In the genomic region with DNA sequence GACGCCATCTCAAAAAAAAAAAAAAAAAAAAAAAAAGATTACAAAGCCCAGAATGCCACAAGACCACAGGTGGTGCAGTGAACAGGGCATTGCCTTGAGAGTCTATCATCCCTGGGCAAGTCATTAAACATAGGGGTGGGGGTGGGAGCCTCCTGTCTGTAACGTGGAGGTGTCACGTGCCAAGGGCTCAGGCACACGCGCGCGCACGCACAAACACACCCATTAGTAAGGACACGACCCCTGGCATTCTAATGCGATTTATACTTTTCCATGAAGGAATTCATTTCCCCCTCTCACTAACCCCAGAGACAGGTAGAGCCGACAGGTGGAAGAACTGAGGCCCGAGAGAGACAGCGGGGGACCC, we compare ENCODE assay signal across 8 cellular contexts. TPM values are rescaled to one million over a fixed set of nuclear protein-coding genes. Genes with fewer than 3 reads are reported as not detected.
DNase-seq lines count a peak whose midpoint lies in the region; ATAC-seq and TF ChIP-seq lines count a peak whose summit lies in the region.

No MANE protein-coding gene starts in this region.

- DNase-seq in DMS79 (lab: John Stamatoyannopoulos, UW) (peak; percentile 33), NCI-H526 (lab: John Stamatoyannopoulos, UW) (peak; percentile 53 to 77), T1000 (lab: John Stamatoyannopoulos, UW) (no peak), foreskin keratinocyte (no peak), NCI-H446 treated with DMSO at 0.1 percent for 48 hours (lab: John Stamatoyannopoulos, UW) (no peak), DMS153 (lab: John Stamatoyannopoulos, UW) (no peak)
- no peak for DNase-seq in naive thymus-derived CD8-positive, alpha-beta T cell

- H3K4me3 Mint-ChIP-seq in naive thymus-derived CD8-positive, alpha-beta T cell, result peak overlapping the region; percentile 62 to 86 (median 78)

- H3K27me3 ChIP-seq in foreskin keratinocyte, result peaks cover 3% of the 10 kb centered on the region

- H3K27ac Mint-ChIP-seq in naive thymus-derived CD8-positive, alpha-beta T cell, result peak overlapping the region in 3 of 10 donors; percentile 43 to 83 (median 57)

- peak in 1 of 2 donors; percentile 30 for ATAC-seq in naive thymus-derived CD8-positive, alpha-beta T cell
- ATAC-seq in foreskin keratinocyte, result no peak

- peaks cover 0 to 2% (median 0%) of the 10 kb centered on the region in 9 donors for H3K9me3 Mint-ChIP-seq in naive thymus-derived CD8-positive, alpha-beta T cell

- POLR2A ChIA-PET in naive thymus-derived CD8-positive, alpha-beta T cell (lab: Charles Lee), result interaction anchor here (1.2 kb wide), 1 partner anchor 9 kb away, joined by 4 read pairs; no protein-coding TSS in a partner anchor

- peaks cover 18 to 42% (median 33%) of the 10 kb centered on the region in 4 donors for H3K4me1 Mint-ChIP-seq in naive thymus-derived CD8-positive, alpha-beta T cell

- TF ChIP-seq CTCF in foreskin keratinocyte (conservative IDR thresholded peaks at IDR 0.05), result no peak

- peaks cover 0 to 3% (median 0%) of the 10 kb centered on the region in 3 donors for H3K36me3 Mint-ChIP-seq in naive thymus-derived CD8-positive, alpha-beta T cell

- peak overlapping the region; percentile 19 for H3K27ac ChIP-seq in cingulate gyrus (ENCODE audit: low read depth, low read length)
- H3K27ac ChIP-seq in foreskin keratinocyte, result no peak overlapping the region

- H3K27me3 Mint-ChIP-seq in naive thymus-derived CD8-positive, alpha-beta T cell, result peaks cover 16 to 38% (median 35%) of the 10 kb centered on the region in 5 donors

- no peaks in the 10 kb centered on the region for H3K4me1 ChIP-seq in foreskin keratinocyte

RNA-seq across cellular contexts. Expression of a gene that starts 5.8 kb away (rescaled TPM):
- total RNA-seq in naive thymus-derived CD8-positive, alpha-beta T cell, result 1 to 10 TPM; 1.8 to 2.3 TPM
- polyA plus RNA-seq in naive thymus-derived CD8-positive, alpha-beta T cell, result 1 to 10 TPM; 4.0 to 7.6 (median 7.1) TPM
- 17.5 and 20.1 TPM in 2 replicates for total RNA-seq in foreskin keratinocyte
- 20.8 and 22.9 TPM in 2 replicates for polyA plus RNA-seq in foreskin keratinocyte

RNA-seq across cellular contexts. Expression of a gene that starts 21.3 kb away (rescaled TPM):
- not detected for total RNA-seq in naive thymus-derived CD8-positive, alpha-beta T cell
- polyA plus RNA-seq in naive thymus-derived CD8-positive, alpha-beta T cell, result not detected
- total RNA-seq in foreskin keratinocyte, result not detected in 2 replicates
- polyA plus RNA-seq in foreskin keratinocyte, result not detected in 2 replicates

RNA-seq across cellular contexts. Expression of a gene that starts 42.2 kb away (rescaled TPM):
- 10 to 100 TPM; 19.8 to 21.2 TPM for total RNA-seq in naive thymus-derived CD8-positive, alpha-beta T cell
- polyA plus RNA-seq in naive thymus-derived CD8-positive, alpha-beta T cell, result 10 to 100 TPM in 2 of 3 donors, 1 to 10 TPM in 1; 8.2 to 16.1 (median 13.9) TPM
- total RNA-seq in foreskin keratinocyte, result 19.7 and 20.6 TPM in 2 replicates
- 21.1 and 22.7 TPM in 2 replicates for polyA plus RNA-seq in foreskin keratinocyte

RNA-seq across cellular contexts. Expression of a gene that starts 47.3 kb away (rescaled TPM):
- total RNA-seq in naive thymus-derived CD8-positive, alpha-beta T cell, result 100 to 1,000 TPM; 509 to 544 TPM
- 100 to 1,000 TPM; 310 to 395 (median 322) TPM for polyA plus RNA-seq in naive thymus-derived CD8-positive, alpha-beta T cell
- 346 and 417 TPM in 2 replicates for total RNA-seq in foreskin keratinocyte
- polyA plus RNA-seq in foreskin keratinocyte, result 386 and 396 TPM in 2 replicates

Comparison
In these comparisons a context has a peak if more than half of its experiments do, and no peak if none do; other contexts are left out.
1. DNase-seq: peak in DMS79 (single experiment) and NCI-H526 (2 of 2); none in naive thymus-derived CD8-positive, alpha-beta T cell (0 of 10), T1000 (single experiment), foreskin keratinocyte (0 of 2), NCI-H446 treated with DMSO at 0.1 percent for 48 hours (single experiment) and DMS153 (single experiment).